8 cellular contexts compared by ENCODE assay signal in genomic region chr2:200812122-200813022, GRCh38. TPM values are rescaled to one million over a fixed set of nuclear protein-coding genes. Genes with fewer than 3 reads are reported as not detected.
DNase-seq lines count a peak whose midpoint lies in the region; ATAC-seq and TF ChIP-seq lines count a peak whose summit lies in the region.

No MANE protein-coding gene starts in this region.

- H3K4me1 Mint-ChIP-seq in activated naive CD4-positive, alpha-beta T cell treated with anti-CD3 and anti-CD28 coated beads, Interleukin-2, amount 50 U/mL, for 24 hours, result peaks cover 48% of the 10 kb centered on the region
- peaks cover 12% of the 10 kb centered on the region for H3K4me1 Mint-ChIP-seq in glutamatergic neuron (ENCODE audit: low read depth, unreplicated experiment)

- H3K27ac ChIP-seq in SJCRH30 (peak overlapping the region; percentile 98), ovary (peak overlapping the region; percentile 74 to 95), thyroid gland (peak overlapping the region; percentile 92 to 97 (median 97))

- H3K9me3 ChIP-seq in SJCRH30 (replicated peaks) (no peaks in the 10 kb centered on the region), ovary (no peaks in the 10 kb centered on the region), thyroid gland (no peaks in the 10 kb centered on the region)

- TF ChIP-seq POLR2A in ovary (IDR thresholded peaks at IDR 0.05), result no peak
- TF ChIP-seq POLR2A in thyroid gland (IDR thresholded peaks at IDR 0.05), result no peak

- H3K4me1 ChIP-seq in SJCRH30 (peaks cover 7% of the 10 kb centered on the region; the same call in 1 of the 2 replicates), ovary (ENCODE audit: insufficient read depth) (peaks cover 2% of the 10 kb centered on the region), thyroid gland (peaks cover 19 to 23% of the 10 kb centered on the region in 2 donors)

- peak; percentile 48 for TF ChIP-seq CTCF in glutamatergic neuron (IDR thresholded peaks at IDR 0.05; ENCODE audit: partially characterized antibody, unreplicated experiment)
- peak in 2 of 3 donors; percentile 42 to 47 for TF ChIP-seq CTCF in ovary (IDR thresholded peaks at IDR 0.05)
- TF ChIP-seq CTCF in thyroid gland (IDR thresholded peaks at IDR 0.05), result peak in 4 of 6 experiments; percentile 43 to 69 (median 49)

- no peaks in the 10 kb centered on the region for H3K27me3 ChIP-seq in SJCRH30
- H3K27me3 ChIP-seq in ovary, result no peaks in the 10 kb centered on the region
- no peaks in the 10 kb centered on the region for H3K27me3 ChIP-seq in thyroid gland

- TF ChIP-seq EP300 in ovary (IDR thresholded peaks at IDR 0.05), result no peak

- WGBS in ovary, 3 donors, result 1% methylated on average over 28 to 70 of the region's 70 CpGs
- WGBS in thyroid gland, 2 donors, result 2 to 3% methylated on average over 17 to 29 of the region's 70 CpGs

- peaks cover 24% of the 10 kb centered on the region for H3K36me3 Mint-ChIP-seq in activated naive CD4-positive, alpha-beta T cell treated with anti-CD3 and anti-CD28 coated beads, Interleukin-2, amount 50 U/mL, for 24 hours
- peaks cover 4% of the 10 kb centered on the region for H3K36me3 Mint-ChIP-seq in glutamatergic neuron (ENCODE audit: unreplicated experiment)

- peak overlapping the region; percentile 97 for H3K27ac Mint-ChIP-seq in activated naive CD4-positive, alpha-beta T cell treated with anti-CD3 and anti-CD28 coated beads, Interleukin-2, amount 50 U/mL, for 24 hours
- peak overlapping the region; percentile 96 for H3K27ac Mint-ChIP-seq in glutamatergic neuron (ENCODE audit: unreplicated experiment)

- peak overlapping the region; percentile 99 for H3K4me3 Mint-ChIP-seq in activated naive CD4-positive, alpha-beta T cell treated with anti-CD3 and anti-CD28 coated beads, Interleukin-2, amount 50 U/mL, for 24 hours
- H3K4me3 Mint-ChIP-seq in glutamatergic neuron (ENCODE audit: unreplicated experiment), result peak overlapping the region; percentile 96

- DNase-seq in COLO829 (ENCODE audit: low spot score), result peak; percentile 45
- DNase-seq in SJCRH30, result peak; percentile 79 to 80
- DNase-seq in glutamatergic neuron, result peak; percentile 89
- peak; percentile 61 to 80 (median 71) for DNase-seq in ovary
- peak; percentile 75 to 78 for DNase-seq in thyroid gland

- H3K9me3 Mint-ChIP-seq in activated naive CD4-positive, alpha-beta T cell treated with anti-CD3 and anti-CD28 coated beads, Interleukin-2, amount 50 U/mL, for 24 hours, result no peaks in the 10 kb centered on the region
- H3K9me3 Mint-ChIP-seq in glutamatergic neuron (ENCODE audit: unreplicated experiment), result peaks cover 8% of the 10 kb centered on the region

- no peaks in the 10 kb centered on the region for H3K27me3 Mint-ChIP-seq in activated naive CD4-positive, alpha-beta T cell treated with anti-CD3 and anti-CD28 coated beads, Interleukin-2, amount 50 U/mL, for 24 hours
- H3K27me3 Mint-ChIP-seq in glutamatergic neuron (ENCODE audit: unreplicated experiment), result peaks cover 12% of the 10 kb centered on the region

- peak overlapping the region; percentile 96 for H3K4me3 ChIP-seq in SJCRH30
- peak overlapping the region; percentile 78 for H3K4me3 ChIP-seq in ovary
- peak overlapping the region; percentile 92 to 99 (median 96) for H3K4me3 ChIP-seq in thyroid gland (replicated peaks in 1 of 3)

- peak; percentile 42 for ATAC-seq in GM19438 (IDR thresholded peaks at IDR 0.05; ENCODE audit: low read depth, unreplicated experiment)
- peak; percentile 28 for ATAC-seq in HG03565 (IDR thresholded peaks at IDR 0.05; ENCODE audit: unreplicated experiment)

- H3K36me3 ChIP-seq in SJCRH30 (peaks cover 43% of the 10 kb centered on the region), ovary (no peaks in the 10 kb centered on the region), thyroid gland (peaks cover 9 to 19% of the 10 kb centered on the region in 2 donors)

- intact Hi-C loops in ovary (cut with DNase I), result loop anchor here (2.0 to 10.0 kb wide), 5 partner anchors 50 to 100 kb away; partner anchors contain the start of gene CLK1 (in 4 of the 4)
- intact Hi-C loops in thyroid gland (cut with DNase I), result loop anchor here (5.0 kb wide), 2 partner anchors 50 to 100 kb away; partner anchors contain the start of gene CLK1

RNA-seq across cellular contexts. Expression of gene BZW1, which starts 0.7 kb away (rescaled TPM):
- total RNA-seq in SJCRH30 (2014; rRNA removed; shearing (Covaris generic)), result 448 and 478 TPM in 2 replicates
- total RNA-seq in glutamatergic neuron (ENCODE audit: unreplicated experiment), result 232 TPM
- 100 to 1,000 TPM; 104 to 278 (median 156) TPM for total RNA-seq in ovary
- 100 to 1,000 TPM in 1 of 2 donors, 10 to 100 TPM in 1; 47.0 to 119 TPM for polyA plus RNA-seq in ovary
- total RNA-seq in thyroid gland, result 100 to 1,000 TPM; 136 to 192 (median 144) TPM

RNA-seq across cellular contexts. Expression of gene CLK1, which starts 52.1 kb away (rescaled TPM):
- 75.6 and 86.3 TPM in 2 replicates for total RNA-seq in SJCRH30 (2014; rRNA removed; shearing (Covaris generic))
- total RNA-seq in glutamatergic neuron (ENCODE audit: unreplicated experiment), result 141 TPM
- 100 to 1,000 TPM in 6 of 7 donors, 10 to 100 TPM in 1; 88.3 to 266 (median 131) TPM for total RNA-seq in ovary
- 100 to 1,000 TPM; 112 to 157 TPM for polyA plus RNA-seq in ovary
- total RNA-seq in thyroid gland, result 100 to 1,000 TPM; 102 to 262 (median 191) TPM

Comparison
In these comparisons a context has a peak if more than half of its experiments do, and no peak if none do; other contexts are left out.
1. Peak in every context shown above with its lines: DNase-seq, ATAC-seq, H3K4me3 ChIP-seq and H3K27ac ChIP-seq.